In the genomic region with DNA sequence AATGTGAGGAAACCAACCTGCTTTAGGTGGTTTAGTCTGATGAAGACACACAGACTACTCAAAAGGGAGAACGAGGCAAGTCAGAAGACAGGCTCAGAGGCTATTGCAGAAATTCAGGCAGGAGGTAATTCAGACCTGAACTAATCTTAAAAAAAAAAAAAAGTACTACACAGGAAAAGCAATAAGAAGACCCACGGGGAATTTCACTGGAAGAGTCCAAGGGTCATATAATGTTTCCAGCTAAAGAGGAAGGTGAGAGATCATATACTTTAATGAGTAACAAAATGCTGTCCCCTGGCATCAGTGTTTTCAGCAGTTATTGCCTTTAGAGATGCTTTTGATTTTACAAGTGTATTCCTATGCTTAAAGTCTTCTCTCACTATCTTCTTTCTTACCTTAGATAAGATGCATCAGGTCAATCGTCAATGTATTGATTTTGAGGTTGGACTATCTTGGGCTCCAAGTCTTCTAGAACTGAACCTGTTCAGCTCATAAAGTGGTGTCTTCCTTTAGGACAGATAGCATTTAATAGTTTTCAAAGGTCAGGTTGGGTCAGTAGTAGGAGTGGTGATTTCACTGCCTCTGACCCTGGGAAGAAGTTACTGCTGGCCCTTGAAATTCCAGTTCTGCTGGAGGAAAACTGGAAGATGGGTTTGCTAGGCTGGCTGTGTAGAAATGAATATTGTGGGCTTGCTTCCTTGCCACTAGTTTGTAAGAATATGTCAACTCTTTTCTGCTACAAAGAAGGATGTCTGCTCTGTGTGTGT, we compare ENCODE assay signal across 18 cellular contexts.
"Had no signal": no experiment of that assay in that cellular context is flagged by ENCODE, and none has a peak within 500 bp of the region (broad histone marks: within the 10 kb centered on the region; RNA-seq: fewer than 3 reads in every experiment).

No MANE protein-coding gene starts in this region.

- FAIRE-seq: endothelial cell of umbilical vein, kidney had no signal

- H3K4me1 ChIP-seq: esophagus squamous epithelium, psoas muscle, testis had no signal

- H3K27me3 ChIP-seq: esophagus squamous epithelium, spleen, testis had no signal

- H3K4me3 ChIP-seq: coronary artery, esophagus squamous epithelium, psoas muscle, spleen, testis had no signal

- H3K36me3 ChIP-seq: esophagus squamous epithelium, spleen had no signal

- DNase-seq: activated CD4-positive, alpha-beta T cell treated with anti-CD3 and anti-CD28 coated beads, Interleukin-2, amount 10 ng/mL, durations not matched to agents 24 days and 14 days; activated CD4-positive, CD25-positive, alpha-beta regulatory T cell; activated CD8-positive, alpha-beta memory T cell treated with anti-CD3 and anti-CD28 coated beads for 24 hours; activated gamma-delta T cell treated with Interleukin-2 at 50 U/mL for 16 hours; central memory CD4-positive, alpha-beta T cell; effector CD4-positive, alpha-beta T cell; esophagus squamous epithelium; kidney; left ventricle myocardium superior; mesenchymal stem cell; psoas muscle; spleen; stimulated activated naive CD8-positive, alpha-beta T cell treated with anti-CD3 and anti-CD28 coated beads, Interleukin-15, amount 100 ng/mL, for 72 hours; T-helper 2 cell; testis had no signal

- H3K9me3 ChIP-seq: esophagus squamous epithelium, psoas muscle, spleen, testis had no signal

- ATAC-seq: left ventricle myocardium superior; psoas muscle; sciatic nerve; stimulated activated naive CD8-positive, alpha-beta T cell treated with anti-CD3 and anti-CD28 coated beads, Interleukin-15, amount 100 ng/mL, for 72 hours had no signal

- H3K27ac ChIP-seq: coronary artery, esophagus squamous epithelium, psoas muscle, testis had no signal
